ENCODE assay signal across 8 cellular contexts in genomic region chr6:159169193-159169555, GRCh38. TPM values are rescaled to one million over a fixed set of nuclear protein-coding genes. Genes with fewer than 3 reads are reported as not detected.
DNase-seq lines count a peak whose midpoint lies in the region; ATAC-seq and TF ChIP-seq lines count a peak whose summit lies in the region.

Gene FNDC1, plus strand, starts transcription at chr6:159169400. Its CDS starts 197 bp downstream, at chr6:159169597.

- H3K9me3 ChIP-seq in HUES48 (ENCODE audit: control insufficient read depth, insufficient read depth, low read length) (no peaks in the 10 kb centered on the region), gastroesophageal sphincter (no peaks in the 10 kb centered on the region), prostate gland (no peaks in the 10 kb centered on the region)

- H3K4me3 ChIP-seq in HUES48 (ENCODE audit: low read depth, low read length) (peak within 1 kb of the TSS; percentile 70), gastroesophageal sphincter (peak within 1 kb of the TSS; percentile 23 to 49), prostate gland (peak within 1 kb of the TSS; percentile 2)

- H3K27me3 ChIP-seq in HUES48 (ENCODE audit: control insufficient read depth, insufficient read depth, low read length) (peaks cover 86% of the 10 kb centered on the region), gastroesophageal sphincter (peaks cover 75% of the 10 kb centered on the region), prostate gland (replicated peaks; ENCODE audit: insufficient read depth) (peaks cover 29% of the 10 kb centered on the region)

- peaks cover 89% of the 10 kb centered on the region for H3K27me3 Mint-ChIP-seq in activated CD8-positive, alpha-beta memory T cell treated with anti-CD3 and anti-CD28 coated beads, Interleukin-2, amount 10 ng/mL, durations not matched to agents 7 days and 5 days

- TF ChIP-seq POLR2A in gastroesophageal sphincter (IDR thresholded peaks at IDR 0.05): no peak
- TF ChIP-seq POLR2A in prostate gland (IDR thresholded peaks at IDR 0.05): no peak

- H3K36me3 ChIP-seq in HUES48 (ENCODE audit: control insufficient read depth, insufficient read depth, low read length) (no peaks in the 10 kb centered on the region), gastroesophageal sphincter (no peaks in the 10 kb centered on the region), prostate gland (no peaks in the 10 kb centered on the region)

- H3K9me3 Mint-ChIP-seq in activated CD8-positive, alpha-beta memory T cell treated with anti-CD3 and anti-CD28 coated beads, Interleukin-2, amount 10 ng/mL, durations not matched to agents 7 days and 5 days (ENCODE audit: low read depth): no peaks in the 10 kb centered on the region

- TF ChIP-seq EP300 in gastroesophageal sphincter (IDR thresholded peaks at IDR 0.05): no peak

- TF ChIP-seq CTCF in gastroesophageal sphincter (IDR thresholded peaks at IDR 0.05) (peak in 3 of 4 experiments; percentile 27 to 38 (median 29)), prostate gland (IDR thresholded peaks at IDR 0.05) (no peak)

- H3K27ac Mint-ChIP-seq in activated CD8-positive, alpha-beta memory T cell treated with anti-CD3 and anti-CD28 coated beads, Interleukin-2, amount 10 ng/mL, durations not matched to agents 7 days and 5 days: no peak within 1 kb of the TSS

- H3K36me3 Mint-ChIP-seq in activated CD8-positive, alpha-beta memory T cell treated with anti-CD3 and anti-CD28 coated beads, Interleukin-2, amount 10 ng/mL, durations not matched to agents 7 days and 5 days: no peaks in the 10 kb centered on the region

- H3K4me3 Mint-ChIP-seq in activated CD8-positive, alpha-beta memory T cell treated with anti-CD3 and anti-CD28 coated beads, Interleukin-2, amount 10 ng/mL, durations not matched to agents 7 days and 5 days: peak within 1 kb of the TSS; percentile 57

- CTCF ChIA-PET in activated CD8-positive, alpha-beta memory T cell treated with anti-CD3 and anti-CD28 coated beads, Interleukin-2, amount 10 ng/mL, durations not matched to agents 7 days and 5 days (lab: Charles Lee): interaction anchor here (0.6 to 6.2 kb wide), 5 partner anchors 11 to 486 kb away, joined by 3 to 57 read pairs (median 3); no protein-coding TSS in a partner anchor

- H3K9ac ChIP-seq in HUES48 (ENCODE audit: low read depth, low read length): no peak within 1 kb of the TSS

- H3K4me1 Mint-ChIP-seq in activated CD8-positive, alpha-beta memory T cell treated with anti-CD3 and anti-CD28 coated beads, Interleukin-2, amount 10 ng/mL, durations not matched to agents 7 days and 5 days: peaks cover 18% of the 10 kb centered on the region

- H3K4me1 ChIP-seq in HUES48 (ENCODE audit: control insufficient read depth, insufficient read depth, low read length): peaks cover 4% of the 10 kb centered on the region; the same call in 1 of the 2 replicates
- H3K4me1 ChIP-seq in gastroesophageal sphincter: peaks cover 0 to 35% (median 12%) of the 10 kb centered on the region in 3 donors
- H3K4me1 ChIP-seq in prostate gland (replicated peaks): no peaks in the 10 kb centered on the region

- ATAC-seq in activated CD8-positive, alpha-beta memory T cell treated with anti-CD3 and anti-CD28 coated beads, Interleukin-2, amount 10 ng/mL, durations not matched to agents 7 days and 5 days: peak; percentile 95
- peak; percentile 69 for ATAC-seq in gastroesophageal sphincter

- DNase-seq in NCI-H2171 (lab: John Stamatoyannopoulos, UW): peak; percentile 19
- DNase-seq in NCI-H2171 treated with DMSO at 0.1 percent for 48 hours (lab: John Stamatoyannopoulos, UW): no peak
- DNase-seq in activated CD8-positive, alpha-beta memory T cell treated with anti-CD3 and anti-CD28 coated beads, Interleukin-2, amount 10 ng/mL, durations not matched to agents 7 days and 5 days: peak; percentile 65
- no peak for DNase-seq in prostate gland (ENCODE audit: low spot score)
- no peak for DNase-seq in NCI-H2196 (lab: John Stamatoyannopoulos, UW; ENCODE audit: unreplicated experiment)
- no peak for DNase-seq in NCI-H2196 treated with DMSO at 0.1 percent for 48 hours (lab: John Stamatoyannopoulos, UW; ENCODE audit: unreplicated experiment)

- no peak within 1 kb of the TSS for H3K27ac ChIP-seq in HUES48 (ENCODE audit: low read depth, low read length)
- H3K27ac ChIP-seq in gastroesophageal sphincter: peak within 1 kb of the TSS in 2 of 4 donors; percentile 35 to 80
- no peak within 1 kb of the TSS for H3K27ac ChIP-seq in prostate gland

- intact Hi-C loops in prostate gland (cut with DNase I): no loop called here

- no CpG with 5 or more reads among the region's 59 CpGs for WGBS in gastroesophageal sphincter (ENCODE audit: low coverage in 1 of 2), 2 donors
- WGBS in prostate gland: 3% methylated on average over 53 of the region's 59 CpGs

RNA-seq across cellular contexts. Expression of gene FNDC1, which starts in this region (rescaled TPM):
- not detected for total RNA-seq in activated CD8-positive, alpha-beta memory T cell treated with anti-CD3 and anti-CD28 coated beads, Interleukin-2, amount 10 ng/mL, durations not matched to agents 7 days and 5 days
- total RNA-seq in gastroesophageal sphincter: 1 to 10 TPM in 2 of 4 donors, under 1 TPM in 2; 0.27 to 9.9 (median 1.5) TPM
- under 1 TPM; 0.09 to 0.51 TPM for total RNA-seq in prostate gland

Comparison
In these comparisons a context has a peak if more than half of its experiments do, and no peak if none do; other contexts are left out.
1. Peak in DNase-seq and ATAC-seq in activated CD8-positive, alpha-beta memory T cell treated with anti-CD3 and anti-CD28 coated beads, Interleukin-2, amount 10 ng/mL, durations not matched to agents 7 days and 5 days; RNA of the gene not detected or under 1 TPM.
2. H3K4me3 ChIP-seq: peak in every context shown above with its lines; median percentile 70 in HUES48; 36 in gastroesophageal sphincter; 2 in prostate gland.
3. CTCF ChIP-seq: peak in gastroesophageal sphincter (3 of 4); none in prostate gland (0 of 4).